In the genomic region with DNA sequence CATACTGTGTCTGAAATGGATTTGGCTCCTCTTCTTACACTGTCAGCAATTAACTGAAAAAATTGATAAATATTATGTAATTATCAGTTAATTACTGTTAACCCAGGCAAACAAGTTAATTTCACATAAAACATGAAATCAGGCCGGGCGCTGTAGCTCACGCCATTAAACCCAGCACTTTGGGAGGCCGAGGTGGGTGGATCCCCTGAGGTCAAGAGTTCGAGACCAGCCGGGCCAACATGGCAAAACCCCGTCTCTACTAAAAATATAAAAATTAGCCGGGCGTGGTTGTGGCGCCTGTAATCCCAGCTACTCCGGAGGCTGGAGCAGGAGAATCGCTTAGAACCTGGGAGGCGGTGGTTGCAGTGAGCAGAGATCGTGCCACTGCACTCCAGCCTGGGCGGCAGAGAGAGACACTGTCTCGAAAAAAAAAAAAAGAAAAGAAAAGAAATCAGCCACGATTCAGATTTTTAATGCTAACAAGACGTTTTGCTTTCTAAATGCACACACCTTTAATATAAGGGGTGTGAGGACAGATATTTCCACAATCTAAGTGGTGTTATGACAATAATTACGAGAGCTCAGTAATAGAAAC, we compare ENCODE assay signal across 8 cellular contexts. TPM values are rescaled to one million over a fixed set of nuclear protein-coding genes. Genes with fewer than 3 reads are reported as not detected.
A peak's percentile ranks its signal among the peaks of the same experiment; 100 is the strongest.
DNase-seq lines count a peak whose midpoint lies in the region; ATAC-seq and TF ChIP-seq lines count a peak whose summit lies in the region.

No MANE protein-coding gene starts in this region.

- peak overlapping the region; percentile 78 for H3K4me3 Mint-ChIP-seq in chondrocyte (ENCODE audit: unreplicated experiment)

- peak overlapping the region; percentile 68 for H3K9ac ChIP-seq in KMS-11
- peak overlapping the region; percentile 84 to 90 for H3K9ac ChIP-seq in mucosa of rectum (ENCODE audit: low read depth in 1 of 2, low read length in 2 of 2)

- H3K4me1 Mint-ChIP-seq in chondrocyte (ENCODE audit: low read depth) = peaks cover 26% of the 10 kb centered on the region

- no peaks in the 10 kb centered on the region for H3K36me3 Mint-ChIP-seq in chondrocyte (ENCODE audit: low read depth)

- H3K79me2 ChIP-seq in KMS-11 (ENCODE audit: insufficient read depth, low read depth) = no peaks in the 10 kb centered on the region; the same call in 1 of the 2 replicates

- no peak for ATAC-seq in GM19395 (IDR thresholded peaks at IDR 0.05; ENCODE audit: unreplicated experiment)

- no peaks in the 10 kb centered on the region for H3K9me3 ChIP-seq in mucosa of rectum (ENCODE audit: control insufficient read depth in 2 of 2, low read length in 2 of 2)

- H3K27ac ChIP-seq in KMS-11 = peak overlapping the region; percentile 57
- peak overlapping the region; percentile 92 to 96 for H3K27ac ChIP-seq in mucosa of rectum (ENCODE audit: low read depth in 2 of 2, low read length in 2 of 2)

- no peaks in the 10 kb centered on the region for H3K27me3 Mint-ChIP-seq in chondrocyte (ENCODE audit: low read depth)

- peak overlapping the region; percentile 70 for H3K4me3 ChIP-seq in AG09309 (ENCODE audit: control insufficient read depth, low read depth, low read length)
- peak overlapping the region; percentile 80 for H3K4me3 ChIP-seq in KMS-11 (IDR thresholded peaks at IDR 0.05; ENCODE audit: insufficient read depth, low read depth, low read length)
- peak overlapping the region; percentile 90 to 94 for H3K4me3 ChIP-seq in mucosa of rectum (ENCODE audit: low read length in 2 of 2)

- H3K27me3 ChIP-seq in KMS-11 (ENCODE audit: insufficient read depth, low read depth) (no peaks in the 10 kb centered on the region), mucosa of rectum (ENCODE audit: control insufficient read depth in 2 of 2, insufficient read depth in 2 of 2, low read length in 2 of 2) (no peaks in the 10 kb centered on the region)

- H3K4me2 ChIP-seq in KMS-11 = peak overlapping the region; percentile 56

- no peak for TF ChIP-seq CTCF in AG09309 (IDR thresholded peaks at IDR 0.05; ENCODE audit: control insufficient read depth, insufficient read depth, low read depth, low read length, missing control alignments)
- no peak for TF ChIP-seq CTCF in KMS-11 (conservative IDR thresholded peaks at IDR 0.05; ENCODE audit: low read depth, low read length)
- TF ChIP-seq CTCF in chondrocyte (IDR thresholded peaks at IDR 0.05) = no peak

- H4K20me1 ChIP-seq in KMS-11 (ENCODE audit: insufficient read depth) = no peaks in the 10 kb centered on the region

- H3K9me3 Mint-ChIP-seq in chondrocyte (ENCODE audit: low read depth) = no peaks in the 10 kb centered on the region

- DNase-seq in AG09309 (ENCODE audit: low read depth) = no peak
- DNase-seq in chondrocyte (ENCODE audit: low spot score) = no peak
- DNase-seq in pons (ENCODE audit: low spot score) = no peak
- DNase-seq in SW 1271 (lab: John Stamatoyannopoulos, UW) = no peak
- DNase-seq in activated CD4-positive, alpha-beta T cell treated with anti-CD3 and anti-CD28 coated beads, Interleukin-2, amount 50 U/mL, for 48 hours = no peak

- H2AFZ ChIP-seq in KMS-11 (ENCODE audit: low read depth) = peak overlapping the region; percentile 79

- H3K4me1 ChIP-seq in KMS-11 (ENCODE audit: low read depth, poor library complexity, severe bottlenecking) (peaks cover 26% of the 10 kb centered on the region), mucosa of rectum (ENCODE audit: control insufficient read depth in 2 of 2, insufficient read depth in 2 of 2, low read length in 2 of 2) (peaks cover 0 to 14% of the 10 kb centered on the region in 2 donors)

- peak overlapping the region; percentile 85 for H3K27ac Mint-ChIP-seq in chondrocyte (ENCODE audit: unreplicated experiment)

- H3K36me3 ChIP-seq in KMS-11 (ENCODE audit: insufficient read depth) = no peaks in the 10 kb centered on the region
- H3K36me3 ChIP-seq in mucosa of rectum (ENCODE audit: control insufficient read depth in 2 of 2, insufficient read depth in 2 of 2, low read length in 2 of 2) = no peaks in the 10 kb centered on the region

RNA-seq across cellular contexts. Expression of a gene that starts 0.5 kb away (rescaled TPM):
- 25.7 to 35.0 TPM (median 27.5 TPM) in 3 replicates for total RNA-seq in chondrocyte

RNA-seq across cellular contexts. Expression of a gene that starts 21.3 kb away (rescaled TPM):
- total RNA-seq in chondrocyte = 4.8 to 5.9 TPM (median 5.2 TPM) in 3 replicates

RNA-seq across cellular contexts. Expression of a gene that starts 21.8 kb away (rescaled TPM):
- total RNA-seq in chondrocyte = 36.7 to 62.6 TPM (median 39.6 TPM) in 3 replicates
